ENCODE assay signal across 20 cellular contexts in genomic region chr12:95663525-95663924, GRCh38.
A peak's percentile ranks its signal among the peaks of the same experiment; 100 is the strongest.
DNase-seq lines count a peak whose midpoint lies in the region; ATAC-seq, FAIRE-seq and TF ChIP-seq lines count a peak whose summit lies in the region.
"Had no signal": no experiment of that assay in that cellular context is flagged by ENCODE, and none has a peak within 500 bp of the region (broad histone marks: within the 10 kb centered on the region; RNA-seq: fewer than 3 reads in every experiment).

No MANE protein-coding gene starts in this region.

- no peak for FAIRE-seq in bronchial epithelial cell (lab: Jason Lieb, UNC)

- TF ChIP-seq CTCF in bronchial epithelial cell (IDR thresholded peaks at IDR 0.05; ENCODE audit: insufficient read depth, low read length, severe bottlenecking) (no peak), left ventricle myocardium inferior (IDR thresholded peaks at IDR 0.05; ENCODE audit: borderline replicate concordance) (no peak), endothelial cell (IDR thresholded peaks at IDR 0.05; ENCODE audit: unreplicated experiment) (no peak)

- intact Hi-C loops in left ventricle myocardium inferior (cut with micrococcal nuclease), result no loop called here

- H3K36me3 ChIP-seq in bronchial epithelial cell (ENCODE audit: control insufficient read depth, insufficient read depth, low read length) (peaks cover 1% of the 10 kb centered on the region), left ventricle myocardium inferior (peaks cover 14% of the 10 kb centered on the region)
- H3K36me3 ChIP-seq: WERI-Rb-1 had no signal

- no peaks in the 10 kb centered on the region for H3K9me3 Mint-ChIP-seq in endothelial cell (ENCODE audit: unreplicated experiment)
- H3K9me3 Mint-ChIP-seq: mesothelial cell of epicardium; neural crest cell; T-helper 1 cell treated with Interleukin-12 subunit alpha and Interleukin-12 subunit beta and Interleukin-4 antibody, amounts not matched to agents 30 μg/mL and 1 μg/mL, for 36 hours had no signal

- no peaks in the 10 kb centered on the region for H3K9me3 ChIP-seq in left ventricle myocardium inferior (replicated peaks)

- H3K27ac Mint-ChIP-seq in endothelial cell (ENCODE audit: unreplicated experiment), result no peak overlapping the region
- H3K27ac Mint-ChIP-seq: mesothelial cell of epicardium; T-helper 1 cell treated with Interleukin-12 subunit alpha and Interleukin-12 subunit beta and Interleukin-4 antibody, amounts not matched to agents 30 μg/mL and 1 μg/mL, for 36 hours had no signal

- DNase-seq in GM03348 (ENCODE audit: low spot score) (peak; percentile 7), bronchial epithelial cell (ENCODE audit: low read depth) (peak; percentile 42), left ventricle myocardium inferior (no peak), renal cortical epithelial cell (ENCODE audit: low read depth) (peak; percentile 44), endothelial cell (ENCODE audit: low spot score) (no peak), pons (ENCODE audit: low spot score) (no peak)
- DNase-seq: activated CD8-positive, alpha-beta memory T cell treated with anti-CD3 and anti-CD28 coated beads for 24 hours; AML-193; erythroblast; NCI-H1694 treated with DMSO at 0.1 percent for 48 hours; NCI-H446 treated with DMSO at 0.1 percent for 48 hours; SHP77 treated with DMSO at 0.1 percent for 48 hours; stimulated activated CD4-positive, alpha-beta T cell treated with anti-CD3 and anti-CD28 coated beads, Interleukin-2, amount 100 ng/mL, for 48 hours; substantia nigra; WERI-Rb-1 had no signal

- H3K4me1 ChIP-seq in left ventricle myocardium inferior, result peaks cover 46% of the 10 kb centered on the region

- H3K36me3 Mint-ChIP-seq in endothelial cell (ENCODE audit: low read depth, unreplicated experiment), result no peaks in the 10 kb centered on the region
- H3K36me3 Mint-ChIP-seq: mesothelial cell of epicardium had no signal

- H3K27ac ChIP-seq in left ventricle myocardium inferior (replicated peaks), result peak overlapping the region; percentile 48
- H3K27ac ChIP-seq: WERI-Rb-1 had no signal

- peaks cover 3% of the 10 kb centered on the region for H3K4me1 Mint-ChIP-seq in endothelial cell (ENCODE audit: unreplicated experiment)
- H3K4me1 Mint-ChIP-seq: neural crest cell had no signal

- H3K27me3 ChIP-seq in bronchial epithelial cell (ENCODE audit: control insufficient read depth, insufficient read depth, low read length), result no peaks in the 10 kb centered on the region
- H3K27me3 ChIP-seq in left ventricle myocardium inferior (ENCODE audit: low read depth), result no peaks in the 10 kb centered on the region

- H3K4me3 Mint-ChIP-seq in endothelial cell (ENCODE audit: unreplicated experiment), result no peak overlapping the region
- H3K4me3 Mint-ChIP-seq: mesothelial cell of epicardium; neural crest cell; T-helper 1 cell treated with Interleukin-12 subunit alpha and Interleukin-12 subunit beta and Interleukin-4 antibody, amounts not matched to agents 30 μg/mL and 1 μg/mL, for 36 hours had no signal

- peaks cover 1% of the 10 kb centered on the region for H3K27me3 Mint-ChIP-seq in endothelial cell (ENCODE audit: unreplicated experiment)

- no peak overlapping the region for H3K4me3 ChIP-seq in bronchial epithelial cell (ENCODE audit: low read depth, low read length)
- H3K4me3 ChIP-seq in left ventricle myocardium inferior, result no peak overlapping the region

- no peak for TF ChIP-seq POLR2A in GM18505 (IDR thresholded peaks at IDR 0.05; ENCODE audit: borderline replicate concordance, extremely low read depth, insufficient read depth, insufficient read length)

- ATAC-seq in GM18505 (IDR thresholded peaks at IDR 0.05; ENCODE audit: unreplicated experiment) (no peak), GM18867 (IDR thresholded peaks at IDR 0.05; ENCODE audit: unreplicated experiment) (no peak)

Comparison
In these comparisons a context has a peak if more than half of its experiments do, and no peak if none do; other contexts are left out.
1. DNase-seq: peak in GM03348 (single experiment), bronchial epithelial cell (single experiment) and renal cortical epithelial cell (single experiment); none in left ventricle myocardium inferior (single experiment), endothelial cell (single experiment) and pons (single experiment).